Comparison of ENCODE assay signal across 18 cellular contexts in the genomic region with DNA sequence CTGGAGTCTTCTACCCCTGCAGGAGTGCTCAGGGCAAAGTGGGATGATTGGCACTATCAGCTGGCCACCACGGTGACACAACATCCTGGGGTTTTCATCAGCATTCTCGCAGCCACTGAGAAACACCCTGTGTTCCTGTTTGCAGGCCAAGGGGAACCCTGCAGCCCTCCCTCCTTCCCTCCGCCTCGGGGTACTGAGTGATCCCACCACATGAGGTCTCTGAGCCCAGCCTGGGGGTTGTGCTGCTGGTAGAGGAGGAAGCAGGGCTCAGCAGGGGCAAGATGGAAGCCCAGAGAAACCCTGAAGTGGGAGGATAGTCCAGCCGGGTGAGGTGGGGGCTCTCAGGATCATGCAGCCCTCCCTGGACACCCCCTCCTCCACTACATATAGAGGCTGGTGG. TPM values are rescaled to one million over a fixed set of nuclear protein-coding genes. Genes with fewer than 3 reads are reported as not detected.
DNase-seq lines count a peak whose midpoint lies in the region; ATAC-seq and TF ChIP-seq lines count a peak whose summit lies in the region.
"Had no signal": no experiment of that assay in that cellular context is flagged by ENCODE, and none has a peak within 500 bp of the region (broad histone marks: within the 10 kb centered on the region; RNA-seq: fewer than 3 reads in every experiment).

A gene with protein sequence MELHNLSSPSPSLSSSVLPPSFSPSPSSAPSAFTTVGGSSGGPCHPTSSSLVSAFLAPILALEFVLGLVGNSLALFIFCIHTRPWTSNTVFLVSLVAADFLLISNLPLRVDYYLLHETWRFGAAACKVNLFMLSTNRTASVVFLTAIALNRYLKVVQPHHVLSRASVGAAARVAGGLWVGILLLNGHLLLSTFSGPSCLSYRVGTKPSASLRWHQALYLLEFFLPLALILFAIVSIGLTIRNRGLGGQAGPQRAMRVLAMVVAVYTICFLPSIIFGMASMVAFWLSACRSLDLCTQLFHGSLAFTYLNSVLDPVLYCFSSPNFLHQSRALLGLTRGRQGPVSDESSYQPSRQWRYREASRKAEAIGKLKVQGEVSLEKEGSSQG (minus strand): TSS at position 40 of the 400 bp plus-strand sequence. CDS start 73 bp downstream, outside the sequence.

- no peak for DNase-seq in activated naive CD4-positive, alpha-beta T cell treated with anti-CD3 and anti-CD28 coated beads, Interleukin-2, amount 50 U/mL, for 72 hours (ENCODE audit: low spot score in 2 of 2)
- DNase-seq in activated naive CD4-positive, alpha-beta T cell treated with anti-CD3 and anti-CD28 coated beads, Interleukin-2, amount 50 U/mL, for 16 hours, result no peak
- DNase-seq in NOMO-1 (lab: John Stamatoyannopoulos, UW; ENCODE audit: unreplicated experiment in 2 of 2) (peak; percentile 35 to 51), testis (peak; percentile 12), NCI-H2171 treated with DMSO at 0.1 percent for 48 hours (lab: John Stamatoyannopoulos, UW) (no peak), RPMI8226 (no peak), NCI-H526 treated with DMSO at 0.1 percent for 48 hours (lab: John Stamatoyannopoulos, UW) (no peak)
- DNase-seq: activated effector memory CD4-positive, alpha-beta T cell treated with Interleukin-2 at 50 U/mL for 16 hours; esophagus squamous epithelium; heart left ventricle; MG63; thyroid gland had no signal

- H3K4me3 ChIP-seq in mononuclear cell (ENCODE audit: low read length), result peak within 1 kb of the TSS; percentile 15
- H3K4me3 ChIP-seq in testis, result no peak within 1 kb of the TSS
- H3K4me3 ChIP-seq: esophagus squamous epithelium, MG63, prostate gland, thyroid gland had no signal

- WGBS in testis, 2 donors, result 57 to 67% methylated on average over 1 to 5 of the region's 5 CpGs

- no peaks in the 10 kb centered on the region for H3K27me3 ChIP-seq in mononuclear cell (ENCODE audit: insufficient read depth, low read length)
- H3K27me3 ChIP-seq in testis, result no peaks in the 10 kb centered on the region
- H3K27me3 ChIP-seq: esophagus squamous epithelium, heart left ventricle, MG63, thyroid gland had no signal

- H3K36me3 Mint-ChIP-seq in activated naive CD4-positive, alpha-beta T cell treated with anti-CD3 and anti-CD28 coated beads, Interleukin-2, amount 50 U/mL, for 72 hours, result no peaks in the 10 kb centered on the region

- no peak for TF ChIP-seq CTCF in testis (IDR thresholded peaks at IDR 0.05)

- H3K27ac Mint-ChIP-seq in activated naive CD4-positive, alpha-beta T cell treated with anti-CD3 and anti-CD28 coated beads, Interleukin-2, amount 50 U/mL, for 72 hours, result peak within 1 kb of the TSS; percentile 9 to 78
- H3K27ac Mint-ChIP-seq: mesothelial cell of epicardium had no signal

- H3K9me3 Mint-ChIP-seq in activated naive CD4-positive, alpha-beta T cell treated with anti-CD3 and anti-CD28 coated beads, Interleukin-2, amount 50 U/mL, for 72 hours, result no peaks in the 10 kb centered on the region
- H3K9me3 Mint-ChIP-seq: mesothelial cell of epicardium had no signal

- no peaks in the 10 kb centered on the region for H3K36me3 ChIP-seq in testis (ENCODE audit: low read depth, missing control alignments)
- H3K36me3 ChIP-seq: heart left ventricle, MG63, prostate gland, thyroid gland had no signal

- TF ChIP-seq POLR2A in testis (IDR thresholded peaks at IDR 0.05), result no peak

- no peak within 1 kb of the TSS for H3K27ac ChIP-seq in testis
- H3K27ac ChIP-seq: esophagus squamous epithelium, heart left ventricle, prostate gland, thyroid gland had no signal

- intact Hi-C loops in testis (cut with DNase I; ENCODE audit: low total_unique reads), result no loop called here

- peaks cover 31% of the 10 kb centered on the region for H3K4me1 ChIP-seq in mononuclear cell (ENCODE audit: insufficient read depth, low read length)
- H3K4me1 ChIP-seq in testis, result no peaks in the 10 kb centered on the region
- H3K4me1 ChIP-seq: esophagus squamous epithelium, heart left ventricle, prostate gland, thyroid gland had no signal

- H3K9me3 ChIP-seq in mononuclear cell (ENCODE audit: low read depth, low read length) (no peaks in the 10 kb centered on the region), testis (no peaks in the 10 kb centered on the region)
- H3K9me3 ChIP-seq: esophagus squamous epithelium, heart left ventricle, MG63, prostate gland, thyroid gland had no signal

- no peak for ATAC-seq in activated naive CD4-positive, alpha-beta T cell treated with anti-CD3 and anti-CD28 coated beads, Interleukin-2, amount 50 U/mL, for 72 hours

RNA-seq across cellular contexts. Expression of the gene that starts here (rescaled TPM):
- under 1 TPM; 0.25 to 0.54 TPM for total RNA-seq in activated naive CD4-positive, alpha-beta T cell treated with anti-CD3 and anti-CD28 coated beads, Interleukin-2, amount 50 U/mL, for 72 hours
- total RNA-seq in mononuclear cell, result 0.63 TPM
- total RNA-seq in testis, result 1 to 10 TPM; 1.3 to 2.0 TPM
- 1.3 TPM for polyA plus RNA-seq in testis (ENCODE audit: insufficient read depth, low read depth, low replicate concordance)
- total RNA-seq: activated CD8-positive, alpha-beta memory T cell treated with anti-CD3 and anti-CD28 coated beads for 36 hours; HT-29 had no signal
- polyA plus RNA-seq: keratinocyte had no signal

Comparison
In these comparisons a context has a peak if more than half of its experiments do, and no peak if none do; other contexts are left out.
1. DNase-seq: peak in NOMO-1 (2 of 2) and testis (single experiment); none in activated naive CD4-positive, alpha-beta T cell treated with anti-CD3 and anti-CD28 coated beads, Interleukin-2, amount 50 U/mL, for 72 hours (0 of 2), activated naive CD4-positive, alpha-beta T cell treated with anti-CD3 and anti-CD28 coated beads, Interleukin-2, amount 50 U/mL, for 16 hours (single experiment), NCI-H2171 treated with DMSO at 0.1 percent for 48 hours (single experiment), RPMI8226 (single experiment) and NCI-H526 treated with DMSO at 0.1 percent for 48 hours (single experiment).